Comparison of ENCODE assay signal across 8 cellular contexts in the genomic region with DNA sequence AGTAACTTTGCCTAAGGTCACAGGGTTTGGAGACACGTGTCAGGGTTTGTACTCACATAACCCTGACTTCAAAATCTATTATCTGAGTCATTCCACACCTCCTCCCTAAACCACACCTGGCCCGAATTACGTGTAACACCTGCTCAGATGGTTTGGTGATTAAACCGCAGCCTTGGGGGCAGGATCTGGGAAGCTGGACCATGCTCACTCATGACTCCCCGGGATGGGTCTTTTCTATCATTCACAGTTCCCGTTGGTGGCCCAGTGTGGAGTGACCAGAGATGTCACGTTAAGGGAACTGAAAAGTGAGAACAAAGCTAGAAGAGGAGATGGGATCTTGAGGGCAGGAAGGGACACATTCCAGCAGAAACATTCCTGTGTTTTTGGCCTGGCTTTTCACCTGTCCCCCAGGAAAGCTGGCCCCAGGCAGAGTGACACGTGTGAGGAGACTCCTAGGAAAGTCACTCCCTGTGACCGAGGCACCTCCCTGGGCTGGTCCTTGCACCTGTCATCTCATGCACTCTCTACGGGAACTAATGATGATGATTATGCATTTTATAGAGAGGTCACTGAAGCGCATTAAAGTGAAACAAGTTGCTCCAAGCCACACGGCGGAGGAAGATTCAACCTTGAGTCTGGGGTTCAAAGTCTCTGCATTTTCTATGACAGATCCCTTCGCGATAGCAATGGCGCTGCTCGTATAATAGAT.
DNase-seq lines count a peak whose midpoint lies in the region; TF ChIP-seq lines count a peak whose summit lies in the region.

No MANE protein-coding gene starts in this region.

- H3K4me3 Mint-ChIP-seq in activated naive CD8-positive, alpha-beta T cell: peak overlapping the region; percentile 66

- peak overlapping the region; percentile 96 for H3K4me2 ChIP-seq in Loucy (ENCODE audit: low read depth, low read length, poor library complexity, severe bottlenecking)

- TF ChIP-seq CTCF in Loucy (conservative IDR thresholded peaks at IDR 0.05; ENCODE audit: low read length) (no peak), right atrium auricular region (IDR thresholded peaks at IDR 0.05) (no peak), foreskin fibroblast (IDR thresholded peaks at IDR 0.05; ENCODE audit: low read depth, low read length) (no peak)

- no peaks in the 10 kb centered on the region for H4K20me1 ChIP-seq in Loucy (ENCODE audit: insufficient read depth, low read length, poor library complexity, severe bottlenecking)

- H3K27me3 Mint-ChIP-seq in activated naive CD8-positive, alpha-beta T cell: no peaks in the 10 kb centered on the region

- peaks cover 60% of the 10 kb centered on the region for H3K4me1 Mint-ChIP-seq in activated naive CD8-positive, alpha-beta T cell (ENCODE audit: low read depth)

- no peaks in the 10 kb centered on the region for H3K79me2 ChIP-seq in Loucy (ENCODE audit: insufficient read depth, low read length)

- H3K36me3 Mint-ChIP-seq in activated naive CD8-positive, alpha-beta T cell: no peaks in the 10 kb centered on the region

- peak; percentile 54 for DNase-seq in NK-92 treated with Interleukin-12 subunit alpha and Interleukin-12 subunit beta, amount 100 ng/mL, for 24 hours (lab: John Stamatoyannopoulos, UW)
- DNase-seq in NK-92 (lab: John Stamatoyannopoulos, UW; ENCODE audit: unreplicated experiment): no peak
- DNase-seq in stimulated activated CD8-positive, alpha-beta memory T cell treated with anti-CD3 and anti-CD28 coated beads, Interleukin-4, amount 100 ng/mL, for 48 hours: peak; percentile 61
- no peak for DNase-seq in right atrium auricular region (ENCODE audit: low spot score)
- DNase-seq in foreskin fibroblast: no peak
- no peak for DNase-seq in HK-2 (ENCODE audit: unreplicated experiment)

- H3K27me3 ChIP-seq in Loucy (ENCODE audit: insufficient read depth, low read length, poor library complexity, severe bottlenecking) (no peaks in the 10 kb centered on the region), right atrium auricular region (no peaks in the 10 kb centered on the region)

- H3K27ac ChIP-seq in right atrium auricular region: no peak overlapping the region

- no peaks in the 10 kb centered on the region for H3K9me3 Mint-ChIP-seq in activated naive CD8-positive, alpha-beta T cell (ENCODE audit: low read depth)

- peak overlapping the region; percentile 75 for H2AFZ ChIP-seq in Loucy (ENCODE audit: low read length)

- H3K9ac ChIP-seq in Loucy (ENCODE audit: low read depth, low read length, poor library complexity, severe bottlenecking): peak overlapping the region; percentile 71

- H3K4me3 ChIP-seq in Loucy (ENCODE audit: low read length, poor library complexity, severe bottlenecking): peak overlapping the region; percentile 66
- no peak overlapping the region for H3K4me3 ChIP-seq in right atrium auricular region
- H3K4me3 ChIP-seq in foreskin fibroblast (ENCODE audit: low read depth in 1 of 2, low read length in 2 of 2): no peak overlapping the region

- H3K36me3 ChIP-seq in Loucy (ENCODE audit: insufficient read depth, low read length) (no peaks in the 10 kb centered on the region), right atrium auricular region (no peaks in the 10 kb centered on the region)

- no peaks in the 10 kb centered on the region for H3K9me2 ChIP-seq in Loucy (replicated peaks; ENCODE audit: low read depth, low read length)

- H3K27ac Mint-ChIP-seq in activated naive CD8-positive, alpha-beta T cell: peak overlapping the region; percentile 85

- peaks cover 3% of the 10 kb centered on the region for H3F3A ChIP-seq in Loucy (ENCODE audit: low read depth)

- H3K9me3 ChIP-seq in Loucy (ENCODE audit: insufficient read depth, low read depth, low read length): no peaks in the 10 kb centered on the region
- no peaks in the 10 kb centered on the region for H3K9me3 ChIP-seq in right atrium auricular region

- H3K4me1 ChIP-seq in Loucy (ENCODE audit: insufficient read depth, low read length, poor library complexity, severe bottlenecking): peaks cover 45% of the 10 kb centered on the region
- H3K4me1 ChIP-seq in right atrium auricular region: peaks cover 0 to 25% of the 10 kb centered on the region in 2 donors

Comparison
In these comparisons a context has a peak if more than half of its experiments do, and no peak if none do; other contexts are left out.
1. DNase-seq: peak in NK-92 treated with Interleukin-12 subunit alpha and Interleukin-12 subunit beta, amount 100 ng/mL, for 24 hours (single experiment) and stimulated activated CD8-positive, alpha-beta memory T cell treated with anti-CD3 and anti-CD28 coated beads, Interleukin-4, amount 100 ng/mL, for 48 hours (single experiment); none in NK-92 (single experiment), right atrium auricular region (single experiment), foreskin fibroblast (0 of 2) and HK-2 (single experiment).